ENCODE assay signal across 11 cellular contexts in genomic region chr10:89609730-89610393, GRCh38. TPM values are rescaled to one million over a fixed set of nuclear protein-coding genes. Genes with fewer than 3 reads are reported as not detected.
DNase-seq lines count a peak whose midpoint lies in the region; ATAC-seq, FAIRE-seq and TF ChIP-seq lines count a peak whose summit lies in the region.
"Had no signal": no experiment of that assay in that cellular context is flagged by ENCODE, and none has a peak within 500 bp of the region (broad histone marks: within the 10 kb centered on the region; RNA-seq: fewer than 3 reads in every experiment).

No MANE protein-coding gene starts in this region.

- no peaks in the 10 kb centered on the region for H4K20me1 ChIP-seq in GM12878 (ENCODE audit: control insufficient read depth, insufficient read depth)

- H3K27me3 ChIP-seq in GM12878 (replicated peaks in 1 of 2; ENCODE audit: control insufficient read depth in 2 of 2, insufficient read depth in 2 of 2, low read length in 1 of 2), result no peaks in the 10 kb centered on the region
- no peaks in the 10 kb centered on the region for H3K27me3 ChIP-seq in heart left ventricle
- H3K27me3 ChIP-seq: spleen had no signal

- CTCF ChIA-PET in GM12878 (lab: Yijun Ruan, JAX), result interaction anchor here (0.6 to 2.2 kb wide), 19 partner anchors 12 to 1068 kb away, joined by 3 to 13 read pairs (median 3); partner anchors contain the start of gene KIF20B

- TF ChIP-seq EP300 in GM12878 (IDR thresholded peaks at IDR 0.05; ENCODE audit: borderline replicate concordance in 1 of 2, control insufficient read depth in 1 of 2, low read depth in 2 of 2, low read length in 2 of 2), result 0 out of 4 replicates have a peak, but pooled peaks of 1 of the 2 experiments have one; percentile 24

- no TSS peak for BruUV-seq in GM12878 (replicated peaks; lab: Mats Ljungman, UMichigan)

- H3K4me3 ChIP-seq in GM12878 (no peak overlapping the region), heart left ventricle (no peak overlapping the region)
- H3K4me3 ChIP-seq: spleen had no signal

- H2AFZ ChIP-seq in GM12878 (ENCODE audit: control insufficient read depth, low read depth, low read length), result peak overlapping the region; percentile 46

- ATAC-seq in GM18519 (IDR thresholded peaks at IDR 0.05; ENCODE audit: low FRiP score, unreplicated experiment) (peak; percentile 87), GM19468 (IDR thresholded peaks at IDR 0.05; ENCODE audit: extremely low read depth, unreplicated experiment) (peak; percentile 61), HG03064 (IDR thresholded peaks at IDR 0.05; ENCODE audit: low read depth, unreplicated experiment) (peak; percentile 91), GM12878 (peak; percentile 98), HG03097 (IDR thresholded peaks at IDR 0.05; ENCODE audit: low FRiP score, unreplicated experiment) (no peak), heart left ventricle (no peak)

- peak; percentile 26 to 29 (median 26); a peak in 5 of 6 replicates for TF ChIP-seq CTCF in GM12878 (IDR thresholded peaks at IDR 0.05 in 2 of 3, conservative IDR thresholded peaks at IDR 0.05 in 1 of 3; ENCODE audit: control insufficient read depth in 2 of 3, extremely low read depth in 1 of 3, insufficient read depth in 1 of 3, low read depth in 3 of 3, low read length in 3 of 3)
- TF ChIP-seq CTCF in heart left ventricle (IDR thresholded peaks at IDR 0.05), result no peak

- H3K9me3 ChIP-seq in GM12878 (replicated peaks; ENCODE audit: control insufficient read depth, insufficient read depth, low read length), result no peaks in the 10 kb centered on the region
- H3K9me3 ChIP-seq in heart left ventricle, result no peaks in the 10 kb centered on the region
- H3K9me3 ChIP-seq: spleen had no signal

- intact Hi-C loops in GM12878 (cut with micrococcal nuclease; ENCODE audit: unreplicated experiment), result no loop called here
- intact Hi-C loops in heart left ventricle (cut with DNase I), result no loop called here

- 0% methylated on average over 2 of the region's 2 CpGs for WGBS in GM12878 (ENCODE audit: insufficient coverage, insufficient replicate concordance, low lambda C conversion rate, missing lambda C conversion rate)
- WGBS in heart left ventricle, 4 donors, result 25 to 66% (median 51%) methylated on average over 2 of the region's 2 CpGs

- H3K36me3 ChIP-seq in GM12878 (ENCODE audit: control insufficient read depth in 2 of 2, insufficient read depth in 2 of 2, low read length in 1 of 2), result peaks cover 0 to 7% of the 10 kb centered on the region in 2 experiments; a peak in 1 of 4 replicates
- H3K36me3 ChIP-seq in heart left ventricle, result peaks cover 0 to 39% (median 26%) of the 10 kb centered on the region in 9 donors

- no peaks in the 10 kb centered on the region for H3K79me2 ChIP-seq in GM12878 (ENCODE audit: control insufficient read depth, insufficient read depth, low read length)

- SMC1A ChIA-PET in GM12878 (lab: Charles Lee; ENCODE audit: uncharacterized antibody, unreplicated experiment), result interaction anchor here (0.5 to 2.4 kb wide), 14 partner anchors 9 to 163 kb away, joined by 3 to 21 read pairs (median 4); partner anchors contain the start of gene KIF20B

- RAD21 ChIA-PET in GM12878 (lab: Charles Lee; ENCODE audit: unreplicated experiment), result interaction anchor here (0.5 to 2.4 kb wide), 15 partner anchors 13 to 181 kb away, joined by 3 to 16 read pairs (median 4); partner anchors contain the start of gene KIF20B

- H3K27ac ChIP-seq in GM12878 (ENCODE audit: control insufficient read depth, insufficient read depth), result no peak overlapping the region; the same call in 1 of the 2 replicates
- no peak overlapping the region for H3K27ac ChIP-seq in heart left ventricle
- H3K27ac ChIP-seq: spleen had no signal

- DNase-seq in GM12878 (ENCODE audit: low read depth, low spot score) (peak; percentile 37), heart left ventricle (no peak), NOMO-1 (lab: John Stamatoyannopoulos, UW; ENCODE audit: unreplicated experiment in 2 of 2) (no peak)
- DNase-seq in activated CD8-positive, alpha-beta memory T cell treated with anti-CD3 and anti-CD28 coated beads for 24 hours, result no peak
- DNase-seq: DMS79 treated with DMSO at 0.1 percent for 48 hours, NCI-H1092 treated with DMSO at 0.1 percent for 48 hours, spleen had no signal

- peak; percentile 67 for TF ChIP-seq RAD21 in GM12878 (IDR thresholded peaks at IDR 0.05; ENCODE audit: insufficient read depth, low read depth, low read length)

- POLR2A ChIA-PET in GM12878 (lab: Charles Lee), result interaction anchor here (0.8 to 1.1 kb wide), 2 partner anchors 34 to 91 kb away, joined by 3 to 4 read pairs; partner anchors contain the start of gene KIF20B

- peak; percentile 89 for FAIRE-seq in GM12878 (lab: Jason Lieb, UNC)

- no peak overlapping the region for H3K4me2 ChIP-seq in GM12878 (ENCODE audit: control insufficient read depth, insufficient read depth)

- in situ Hi-C loops in GM12878 (cut with MboI), result no loop called here

- no peak overlapping the region for H3K9ac ChIP-seq in GM12878 (ENCODE audit: control insufficient read depth, insufficient read depth, low read length)

- TF ChIP-seq POLR2A in GM12878 (IDR thresholded peaks at IDR 0.05; ENCODE audit: low read depth, low read length) (no peak), heart left ventricle (IDR thresholded peaks at IDR 0.05) (no peak)

- peaks cover 12% of the 10 kb centered on the region for H3K4me1 ChIP-seq in GM12878 (ENCODE audit: control insufficient read depth, insufficient read depth, low read length)
- peaks cover 0 to 17% (median 0%) of the 10 kb centered on the region in 12 donors for H3K4me1 ChIP-seq in heart left ventricle
- H3K4me1 ChIP-seq: spleen had no signal

TF ChIP-seq in GM12878, 131 proteins besides CTCF, POLR2A, EP300 and RAD21 (continues in another document):
- TF ChIP-seq POLR2AphosphoS2 (IDR thresholded peaks at IDR 0.05; ENCODE audit: low read depth, low read length), result no peak
- no peak for TF ChIP-seq GATAD2B (conservative IDR thresholded peaks at IDR 0.05; ENCODE audit: low read depth)
- no peak for TF ChIP-seq FOXK2 (IDR thresholded peaks at IDR 0.05)
- TF ChIP-seq MTA3 (IDR thresholded peaks at IDR 0.05; ENCODE audit: borderline replicate concordance, low read length), result no peak
- TF ChIP-seq NR2C2 (IDR thresholded peaks at IDR 0.05; ENCODE audit: borderline replicate concordance, control insufficient read depth, insufficient read length, low read depth), result no peak
- no peak for TF ChIP-seq TCF3 (IDR thresholded peaks at IDR 0.05; ENCODE audit: borderline replicate concordance, insufficient read depth, low read depth, low read length)
- no peak for TF ChIP-seq MEF2A (IDR thresholded peaks at IDR 0.05; ENCODE audit: insufficient read depth, low read depth, low read length)
- TF ChIP-seq BCL11A (IDR thresholded peaks at IDR 0.05; ENCODE audit: low read depth, low read length), result no peak
- TF ChIP-seq ATF7 (IDR thresholded peaks at IDR 0.05; ENCODE audit: low read depth), result peak; percentile 48; the same call in 1 of the 2 replicates
- no peak for TF ChIP-seq HDAC2 (IDR thresholded peaks at IDR 0.05)
- no peak for TF ChIP-seq BACH1 (IDR thresholded peaks at IDR 0.05; ENCODE audit: borderline replicate concordance)
- TF ChIP-seq CEBPZ (IDR thresholded peaks at IDR 0.05; ENCODE audit: low read depth, low read length), result no peak

RNA-seq across cellular contexts. Expression of gene PANK1, which starts 35.2 kb away (rescaled TPM):
- total RNA-seq in GM12878 (2013; cell fraction: nucleolus; rRNA removed), result 14.2 and 22.3 TPM in 2 replicates
- 5.1 and 8.0 TPM in 2 replicates for total RNA-seq in GM12878 (2014; rRNA removed)
- 7.5 and 8.3 TPM in 2 replicates for total RNA-seq in GM12878 (2014; rRNA removed; fragmentation: Illumina TruSeq; extraction: Trizol)
- 6.3 and 9.6 TPM in 2 replicates for total RNA-seq in GM12878 (2021)
- polyA plus RNA-seq in GM12878 (2011; ENCODE audit: low read depth), result 0.68 TPM
- polyA plus RNA-seq in GM12878 (2011; rRNA removed), result 10.6 and 12.6 TPM in 2 replicates
- polyA plus RNA-seq in GM12878 (2011; cell fraction: cytosol; rRNA removed), result 5.7 and 7.9 TPM in 2 replicates
- polyA plus RNA-seq in GM12878 (2011; cell fraction: nucleus; rRNA removed), result 4.9 and 5.7 TPM in 2 replicates
- polyA plus RNA-seq in GM12878 (2012), result 1.7 and 2.8 TPM in 2 replicates
- polyA plus RNA-seq in GM12878 (2014; fragmentation: Illumina TruSeq; extraction: Trizol), result 8.5 TPM in 2 replicates
- polyA plus RNA-seq in GM12878 (2014; fragmentation: Nextera tagmentation; extraction: Ambion mirVana), result 1 to 10 TPM; 1.9 to 2.4 TPM
- polyA plus RNA-seq in GM12878 (2014; rRNA removed), result 6.4 and 6.9 TPM in 2 replicates
- 1 to 10 TPM; 3.6 to 3.7 TPM for polyA plus RNA-seq in GM12878 (2016; fragmentation: Nextera tagmentation; extraction: Ambion mirVana)
- polyA minus RNA-seq in GM12878 (2011; rRNA and poly(A)+ RNA removed), result 15.0 and 16.0 TPM in 2 replicates
- polyA minus RNA-seq in GM12878 (2011; cell fraction: cytosol; rRNA and poly(A)+ RNA removed), result 4.7 and 5.9 TPM in 2 replicates
- polyA minus RNA-seq in GM12878 (2011; cell fraction: nucleus; rRNA and poly(A)+ RNA removed), result 8.3 and 14.9 TPM in 2 replicates
- 10 to 100 TPM in 8 of 9 donors, 1 to 10 TPM in 1; 9.6 to 24.7 (median 19.1) TPM for total RNA-seq in heart left ventricle
- 1 to 10 TPM; 3.6 to 8.4 TPM for polyA plus RNA-seq in heart left ventricle

Comparison
In these comparisons a context has a peak if more than half of its experiments do, and no peak if none do; other contexts are left out.
1. ATAC-seq: peak in GM18519 (single experiment), GM19468 (single experiment), HG03064 (single experiment) and GM12878 (single experiment); none in HG03097 (single experiment) and heart left ventricle (0 of 4).
2. CTCF ChIP-seq: peak in GM12878 (3 of 3); none in heart left ventricle (0 of 12).